Comparison of ENCODE assay signal across 1 cellular context in genomic region chr4:182917182-182918043, GRCh38.
TF ChIP-seq lines count a peak whose summit lies in the region.

Gene DCTD (minus strand): TSS chr4:182917386. CDS start chr4:182915568, 1,818 bp downstream.

TF ChIP-seq in K562, 482 proteins besides CTCF, POLR2A, EP300 and RAD21 (continued from another document and continues in another):
- TF ChIP-seq ZBTB40 (IDR thresholded peaks at IDR 0.05) (peak; percentile 14; the same call in 1 of the 2 replicates), ZBTB40 (CRISPR knock-in tag; IDR thresholded peaks at IDR 0.05) (no peak), ETV1 (tag; conservative IDR thresholded peaks at IDR 0.05; ENCODE audit: low read depth) (no peak), TBP (optimal IDR thresholded peaks at IDR 0.05; ENCODE audit: low read depth, low read length) (no peak), COPS2 (conservative IDR thresholded peaks at IDR 0.05) (no peak), SAP30 (IDR thresholded peaks at IDR 0.05; ENCODE audit: borderline replicate concordance, insufficient read depth, low read depth, low read length, poor library complexity, severe bottlenecking) (peak; percentile 5), KLF6 (CRISPR knock-in tag; IDR thresholded peaks at IDR 0.05; ENCODE audit: borderline replicate concordance) (no peak), FOXJ3 (CRISPR knock-in tag; IDR thresholded peaks at IDR 0.05) (no peak), HINFP (tag; conservative IDR thresholded peaks at IDR 0.05; ENCODE audit: low read depth) (no peak), FOXK1 (CRISPR knock-in tag; IDR thresholded peaks at IDR 0.05; ENCODE audit: borderline replicate concordance) (no peak), GATAD2A (IDR thresholded peaks at IDR 0.05) (peak; percentile 49; the same call in 1 of the 2 replicates), PATZ1 (CRISPR knock-in tag; IDR thresholded peaks at IDR 0.05; ENCODE audit: borderline replicate concordance) (no peak), ZBTB11 (CRISPR knock-in tag; IDR thresholded peaks at IDR 0.05) (peak in 1 of 3 experiments; percentile 72; a peak in 2 of 6 replicates), MAFG (tag; conservative IDR thresholded peaks at IDR 0.05) (no peak), ZNF639 (CRISPR knock-in tag; conservative IDR thresholded peaks at IDR 0.05 in 1 of 2, IDR thresholded peaks at IDR 0.05 in 1 of 2) (peak in 1 of 2 experiments; percentile 98; a peak in 2 of 4 replicates), REST (CRISPR knock-in tag; IDR thresholded peaks at IDR 0.05; ENCODE audit: low read depth) (no peak), DACH1 (IDR thresholded peaks at IDR 0.05; ENCODE audit: partially characterized antibody) (no peak), BHLHE40 (IDR thresholded peaks at IDR 0.05; ENCODE audit: low read length) (peak; percentile 24), ZNF174 (CRISPR knock-in tag; IDR thresholded peaks at IDR 0.05) (no peak), KDM5B (IDR thresholded peaks at IDR 0.05; ENCODE audit: insufficient replicate concordance, low read depth, low read length) (peak; percentile 39), SAFB2 (IDR thresholded peaks at IDR 0.05; ENCODE audit: borderline replicate concordance, low read depth, low read length, severe bottlenecking) (no peak), SMARCA5 (IDR thresholded peaks at IDR 0.05) (no peak), ZNF324 (CRISPR knock-in tag; IDR thresholded peaks at IDR 0.05) (no peak), SRSF3 (IDR thresholded peaks at IDR 0.05; ENCODE audit: insufficient read depth, low read length) (no peak), SUPT5H (IDR thresholded peaks at IDR 0.05) (peak; percentile 66; the same call in 1 of the 2 replicates), BCL6 (CRISPR knock-in tag; IDR thresholded peaks at IDR 0.05) (no peak), ZNF511 (CRISPR knock-in tag; IDR thresholded peaks at IDR 0.05) (peak; percentile 79; the same call in 1 of the 2 replicates)
